In genomic region chr1:154430903-154431302, GRCh38 we compare ENCODE assay signal across 11 cellular contexts. TPM values are rescaled to one million over a fixed set of nuclear protein-coding genes. Genes with fewer than 3 reads are reported as not detected.
DNase-seq lines count a peak whose midpoint lies in the region; ATAC-seq lines count a peak whose summit lies in the region.
"Had no signal": no experiment of that assay in that cellular context is flagged by ENCODE, and none has a peak within 500 bp of the region (broad histone marks: within the 10 kb centered on the region; RNA-seq: fewer than 3 reads in every experiment).

No MANE protein-coding gene starts in this region.

- peak overlapping the region; percentile 74 for H3K27ac Mint-ChIP-seq in activated T-cell treated with anti-CD3 and anti-CD28 coated beads, Interleukin-2, amount 50 U/mL, for 24 hours
- H3K27ac Mint-ChIP-seq in activated CD4-positive, alpha-beta memory T cell treated with anti-CD3 and anti-CD28 coated beads, Interleukin-2, amount 10 ng/mL, durations not matched to agents 7 days and 5 days: peak overlapping the region; percentile 35
- peak overlapping the region; percentile 71 for H3K27ac Mint-ChIP-seq in stimulated activated naive B cell treated with anti-CD40 and anti-IgM and Interleukin-4, amounts not matched to agents 10 μg/mL and 1 μg/mL and 100 μg/mL, for 72 hours

- ATAC-seq in stimulated activated naive B cell treated with anti-CD40 and anti-IgM and Interleukin-4, amounts not matched to agents 10 μg/mL and 1 μg/mL and 100 μg/mL, for 72 hours (replicated peaks): no peak
- no peak for ATAC-seq in HG03469 (IDR thresholded peaks at IDR 0.05; ENCODE audit: unreplicated experiment)

- H3K4me3 Mint-ChIP-seq in activated T-cell treated with anti-CD3 and anti-CD28 coated beads, Interleukin-2, amount 50 U/mL, for 24 hours: no peak overlapping the region
- no peak overlapping the region for H3K4me3 Mint-ChIP-seq in activated CD4-positive, alpha-beta memory T cell treated with anti-CD3 and anti-CD28 coated beads, Interleukin-2, amount 10 ng/mL, durations not matched to agents 7 days and 5 days
- H3K4me3 Mint-ChIP-seq in stimulated activated naive B cell treated with anti-CD40 and anti-IgM and Interleukin-4, amounts not matched to agents 10 μg/mL and 1 μg/mL and 100 μg/mL, for 72 hours: no peak overlapping the region

- H3K9me3 Mint-ChIP-seq in activated T-cell treated with anti-CD3 and anti-CD28 coated beads, Interleukin-2, amount 50 U/mL, for 24 hours: no peaks in the 10 kb centered on the region
- no peaks in the 10 kb centered on the region for H3K9me3 Mint-ChIP-seq in activated CD4-positive, alpha-beta memory T cell treated with anti-CD3 and anti-CD28 coated beads, Interleukin-2, amount 10 ng/mL, durations not matched to agents 7 days and 5 days
- no peaks in the 10 kb centered on the region for H3K9me3 Mint-ChIP-seq in stimulated activated naive B cell treated with anti-CD40 and anti-IgM and Interleukin-4, amounts not matched to agents 10 μg/mL and 1 μg/mL and 100 μg/mL, for 72 hours

- no peak overlapping the region for H3K9ac ChIP-seq in iPS-20b (ENCODE audit: low read depth, low read length)

- no peak for DNase-seq in activated T-cell treated with anti-CD3 and anti-CD28 coated beads, Interleukin-2, amount 50 U/mL, for 24 hours
- no peak for DNase-seq in activated T-cell treated with anti-CD3 and anti-CD28 coated beads, Interleukin-2, amount 50 U/mL, for 1 hour
- DNase-seq in activated CD4-positive, alpha-beta memory T cell treated with anti-CD3 and anti-CD28 coated beads, Interleukin-2, amount 10 ng/mL, durations not matched to agents 7 days and 5 days: no peak
- no peak for DNase-seq in stimulated activated naive B cell treated with anti-CD40 and anti-IgM and Interleukin-4, amounts not matched to agents 10 μg/mL and 1 μg/mL and 100 μg/mL, for 72 hours
- no peak for DNase-seq in activated effector memory CD4-positive, alpha-beta T cell treated with anti-CD3 and anti-CD28 coated beads, Interleukin-2, amount 50 U/mL, for 16 hours
- DNase-seq in GF-D8 (lab: John Stamatoyannopoulos, UW): no peak
- DNase-seq: GDM1, NCI-H1694 had no signal

- POLR2A ChIA-PET in activated CD4-positive, alpha-beta memory T cell treated with anti-CD3 and anti-CD28 coated beads, Interleukin-2, amount 10 ng/mL, durations not matched to agents 7 days and 5 days (lab: Charles Lee): interaction anchor here (1.3 to 2.5 kb wide), 4 partner anchors 9 to 24 kb away, joined by 4 to 12 read pairs (median 6); no protein-coding TSS in a partner anchor

- no peak overlapping the region for H3K27ac ChIP-seq in iPS-20b (ENCODE audit: low read length)
- H3K27ac ChIP-seq: ascending aorta had no signal

- peaks cover 10% of the 10 kb centered on the region; the same call in 1 of the 2 replicates for H3K4me1 ChIP-seq in iPS-20b (ENCODE audit: insufficient read depth, low read length)

- peak overlapping the region; percentile 33; the same call in 1 of the 2 replicates for H3K4me3 ChIP-seq in iPS-20b (ENCODE audit: low read length)
- H3K4me3 ChIP-seq: ascending aorta had no signal

- 0 out of 2 replicates have a peak, but pooled peaks cover 6% of the 10 kb centered on the region for H3K27me3 ChIP-seq in iPS-20b (ENCODE audit: insufficient read depth, low read length)
- H3K27me3 ChIP-seq: ascending aorta had no signal

- H3K27me3 Mint-ChIP-seq in activated T-cell treated with anti-CD3 and anti-CD28 coated beads, Interleukin-2, amount 50 U/mL, for 24 hours: no peaks in the 10 kb centered on the region
- H3K27me3 Mint-ChIP-seq in activated CD4-positive, alpha-beta memory T cell treated with anti-CD3 and anti-CD28 coated beads, Interleukin-2, amount 10 ng/mL, durations not matched to agents 7 days and 5 days: no peaks in the 10 kb centered on the region
- H3K27me3 Mint-ChIP-seq in stimulated activated naive B cell treated with anti-CD40 and anti-IgM and Interleukin-4, amounts not matched to agents 10 μg/mL and 1 μg/mL and 100 μg/mL, for 72 hours: no peaks in the 10 kb centered on the region

- H3K9me3 ChIP-seq in iPS-20b (ENCODE audit: insufficient read depth, low read depth, low read length): no peaks in the 10 kb centered on the region
- H3K9me3 ChIP-seq: ascending aorta had no signal

- H3K36me3 ChIP-seq in iPS-20b (ENCODE audit: insufficient read depth, low read depth, low read length): no peaks in the 10 kb centered on the region

- H3K4me1 Mint-ChIP-seq in activated T-cell treated with anti-CD3 and anti-CD28 coated beads, Interleukin-2, amount 50 U/mL, for 24 hours (ENCODE audit: low read depth): peaks cover 62% of the 10 kb centered on the region
- peaks cover 39% of the 10 kb centered on the region for H3K4me1 Mint-ChIP-seq in activated CD4-positive, alpha-beta memory T cell treated with anti-CD3 and anti-CD28 coated beads, Interleukin-2, amount 10 ng/mL, durations not matched to agents 7 days and 5 days
- H3K4me1 Mint-ChIP-seq in stimulated activated naive B cell treated with anti-CD40 and anti-IgM and Interleukin-4, amounts not matched to agents 10 μg/mL and 1 μg/mL and 100 μg/mL, for 72 hours: peaks cover 4 to 5% of the 10 kb centered on the region in 2 donors

- peaks cover 40% of the 10 kb centered on the region for H3K36me3 Mint-ChIP-seq in activated T-cell treated with anti-CD3 and anti-CD28 coated beads, Interleukin-2, amount 50 U/mL, for 24 hours (ENCODE audit: low read depth)
- peaks cover 14% of the 10 kb centered on the region for H3K36me3 Mint-ChIP-seq in activated CD4-positive, alpha-beta memory T cell treated with anti-CD3 and anti-CD28 coated beads, Interleukin-2, amount 10 ng/mL, durations not matched to agents 7 days and 5 days (ENCODE audit: low read depth)
- H3K36me3 Mint-ChIP-seq in stimulated activated naive B cell treated with anti-CD40 and anti-IgM and Interleukin-4, amounts not matched to agents 10 μg/mL and 1 μg/mL and 100 μg/mL, for 72 hours: peaks cover 6 to 14% of the 10 kb centered on the region in 2 donors

- CTCF ChIA-PET in activated CD4-positive, alpha-beta memory T cell treated with anti-CD3 and anti-CD28 coated beads, Interleukin-2, amount 10 ng/mL, durations not matched to agents 7 days and 5 days (lab: Charles Lee): interaction anchor here (0.9 to 2.1 kb wide), 8 partner anchors 11 to 115 kb away, joined by 3 to 7 read pairs (median 5); no protein-coding TSS in a partner anchor

RNA-seq across cellular contexts. Expression of gene IL6R, which starts 25.8 kb away (rescaled TPM):
- total RNA-seq in activated CD4-positive, alpha-beta memory T cell treated with anti-CD3 and anti-CD28 coated beads, Interleukin-2, amount 10 ng/mL, durations not matched to agents 7 days and 5 days: 10 to 100 TPM; 15.7 to 16.0 TPM
